In genomic region chr7:89003619-89003956, GRCh38 we compare ENCODE assay signal across 10 cellular contexts.
DNase-seq lines count a peak whose midpoint lies in the region; ATAC-seq and TF ChIP-seq lines count a peak whose summit lies in the region.
"Had no signal": no experiment of that assay in that cellular context is flagged by ENCODE, and none has a peak within 500 bp of the region (broad histone marks: within the 10 kb centered on the region; RNA-seq: fewer than 3 reads in every experiment).

No MANE protein-coding gene starts in this region.

- intact Hi-C loops in mammary epithelial cell (cut with micrococcal nuclease), result no loop called here

- no peaks in the 10 kb centered on the region for H4K20me1 ChIP-seq in mammary epithelial cell (ENCODE audit: insufficient read depth, low read length)

- peak overlapping the region; percentile 93 for H3K27ac Mint-ChIP-seq in activated naive CD4-positive, alpha-beta T cell treated with anti-CD3 and anti-CD28 coated beads, Interleukin-2, amount 10 ng/mL, durations not matched to agents 7 days and 5 days
- H3K27ac Mint-ChIP-seq: H9 had no signal

- dilution Hi-C loops in mammary epithelial cell (cut with HindIII; ENCODE audit: low sequenced_read_pairs), result no loop called here

- CTCF ChIA-PET in activated naive CD4-positive, alpha-beta T cell treated with anti-CD3 and anti-CD28 coated beads, Interleukin-2, amount 10 ng/mL, durations not matched to agents 7 days and 5 days (lab: Charles Lee), result no interaction called here
- CTCF ChIA-PET in mammary epithelial cell (lab: Charles Lee; ENCODE audit: low non-redundant PET), result no interaction called here

- TF ChIP-seq CTCF in mammary epithelial cell (conservative IDR thresholded peaks at IDR 0.05 in 1 of 2, IDR thresholded peaks at IDR 0.05 in 1 of 2; ENCODE audit: extremely low read depth in 1 of 2, insufficient read depth in 1 of 2, low read depth in 1 of 2, low read length in 2 of 2), result no peak

- no peaks in the 10 kb centered on the region for H3K27me3 ChIP-seq in mammary epithelial cell (ENCODE audit: insufficient read depth, low read length)

- ATAC-seq in HG02610 (IDR thresholded peaks at IDR 0.05; ENCODE audit: unreplicated experiment), result peak; percentile 70
- ATAC-seq in HG03565 (IDR thresholded peaks at IDR 0.05; ENCODE audit: unreplicated experiment), result peak; percentile 58
- peak; percentile 74 for ATAC-seq in stimulated activated naive CD8-positive, alpha-beta T cell treated with anti-CD3 and anti-CD28 coated beads, Interleukin-15, Interleukin-2, amounts not matched to agents 100 U/mL and 50 U/mL, for 24 hours

- WGBS in mammary epithelial cell (ENCODE audit: low coverage, missing lambda C conversion rate), result 32% methylated on average over 2 of the region's 2 CpGs

- no peak overlapping the region for H3K27ac ChIP-seq in mammary epithelial cell (ENCODE audit: insufficient read depth, low read depth, low read length)
- H3K27ac ChIP-seq: C4-2B had no signal

- H3K4me1 Mint-ChIP-seq in activated naive CD4-positive, alpha-beta T cell treated with anti-CD3 and anti-CD28 coated beads, Interleukin-2, amount 10 ng/mL, durations not matched to agents 7 days and 5 days, result peaks cover 21% of the 10 kb centered on the region

- H3K4me3 ChIP-seq in mammary epithelial cell (replicated peaks in 1 of 3; ENCODE audit: insufficient read depth in 1 of 3, low read depth in 2 of 3, low read length in 3 of 3), result no peak overlapping the region

- H3K4me2 ChIP-seq in mammary epithelial cell (ENCODE audit: insufficient read depth, low read depth, low read length), result no peak overlapping the region

- no TSS peak for BruUV-seq in mammary epithelial cell (replicated peaks; lab: Mats Ljungman, UMichigan)

- peak overlapping the region; percentile 71 for H3K4me3 Mint-ChIP-seq in activated naive CD4-positive, alpha-beta T cell treated with anti-CD3 and anti-CD28 coated beads, Interleukin-2, amount 10 ng/mL, durations not matched to agents 7 days and 5 days
- H3K4me3 Mint-ChIP-seq: H9 had no signal

- in situ Hi-C loops in mammary epithelial cell (cut with MboI; ENCODE audit: low sequenced_read_pairs in 2 of 2), result no loop called here

- no peaks in the 10 kb centered on the region for H3K4me1 ChIP-seq in mammary epithelial cell (ENCODE audit: insufficient read depth, low read length)

- no peaks in the 10 kb centered on the region for H3K79me2 ChIP-seq in mammary epithelial cell (ENCODE audit: insufficient read depth, low read length)

- H2AFZ ChIP-seq in mammary epithelial cell (ENCODE audit: low read depth, low read length), result no peak overlapping the region

- no peaks in the 10 kb centered on the region for H3K9me3 Mint-ChIP-seq in activated naive CD4-positive, alpha-beta T cell treated with anti-CD3 and anti-CD28 coated beads, Interleukin-2, amount 10 ng/mL, durations not matched to agents 7 days and 5 days
- H3K9me3 Mint-ChIP-seq: H9 had no signal

- DNase-seq in activated naive CD4-positive, alpha-beta T cell treated with anti-CD3 and anti-CD28 coated beads, Interleukin-2, amount 10 ng/mL, durations not matched to agents 7 days and 5 days, result no peak
- DNase-seq in activated naive CD4-positive, alpha-beta T cell (lab: John Stamatoyannopoulos, UW), result no peak
- no peak for DNase-seq in stimulated activated naive CD8-positive, alpha-beta T cell treated with anti-CD3 and anti-CD28 coated beads, Interleukin-15, Interleukin-2, amounts not matched to agents 100 U/mL and 50 U/mL, for 24 hours
- no peak for DNase-seq in effector CD8-positive, alpha-beta T cell (lab: John Stamatoyannopoulos, UW)
- no peak for DNase-seq in GDM1 (lab: John Stamatoyannopoulos, UW)
- no peak for DNase-seq in mammary epithelial cell
- DNase-seq: H9 had no signal

- no peaks in the 10 kb centered on the region for H3K36me3 ChIP-seq in mammary epithelial cell (ENCODE audit: insufficient read depth, low read length)

- no peaks in the 10 kb centered on the region for H3K27me3 Mint-ChIP-seq in activated naive CD4-positive, alpha-beta T cell treated with anti-CD3 and anti-CD28 coated beads, Interleukin-2, amount 10 ng/mL, durations not matched to agents 7 days and 5 days

- H3K36me3 Mint-ChIP-seq in activated naive CD4-positive, alpha-beta T cell treated with anti-CD3 and anti-CD28 coated beads, Interleukin-2, amount 10 ng/mL, durations not matched to agents 7 days and 5 days, result no peaks in the 10 kb centered on the region

- no peak overlapping the region for H3K9ac ChIP-seq in mammary epithelial cell (ENCODE audit: insufficient read depth, low read length)

- no peaks in the 10 kb centered on the region for H3K9me3 ChIP-seq in mammary epithelial cell (replicated peaks; ENCODE audit: insufficient read depth, low read length)
